ENCODE assay signal across 3 cellular contexts in the genomic region with DNA sequence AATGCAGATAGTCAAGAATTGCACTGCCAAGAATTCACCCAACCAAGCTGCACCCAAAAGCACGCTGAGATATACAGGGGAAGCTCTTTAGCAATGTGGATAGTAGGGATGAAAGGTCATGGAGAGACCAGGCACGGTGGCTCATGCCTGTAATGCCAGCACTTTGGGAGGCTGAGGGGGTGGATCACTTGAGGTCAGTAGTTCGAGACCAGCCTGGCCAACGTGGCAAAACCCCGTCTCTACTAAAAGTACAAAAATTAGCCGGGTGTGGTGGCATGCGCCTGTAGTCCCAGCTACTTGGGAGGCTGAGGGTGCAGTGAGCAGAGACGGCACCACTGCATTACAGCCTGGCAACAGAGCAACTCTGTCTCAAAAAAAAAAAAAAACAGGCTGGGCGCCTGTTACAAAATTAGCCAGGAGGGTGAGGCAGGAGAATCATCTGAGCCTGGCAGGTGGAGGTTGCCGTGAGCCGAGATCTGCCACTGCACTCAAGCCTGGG. TPM values are rescaled to one million over a fixed set of nuclear protein-coding genes. Genes with fewer than 3 reads are reported as not detected.
"Had no signal": no experiment of that assay in that cellular context is flagged by ENCODE, and none has a peak within 500 bp of the region (broad histone marks: within the 10 kb centered on the region; RNA-seq: fewer than 3 reads in every experiment).

No MANE protein-coding gene starts in this region.

RNA-seq across cellular contexts. Expression of gene C20orf203, which starts 35.3 kb away (rescaled TPM):
- total RNA-seq: activated CD8-positive, alpha-beta memory T cell treated with anti-CD3 and anti-CD28 coated beads for 36 hours; ascending aorta; endothelial cell of umbilical vein had no signal
- polyA plus RNA-seq: endothelial cell of umbilical vein had no signal
